ENCODE assay signal across 8 cellular contexts in genomic region chr3:132006605-132007204, GRCh38. TPM values are rescaled to one million over a fixed set of nuclear protein-coding genes. Genes with fewer than 3 reads are reported as not detected.
DNase-seq lines count a peak whose midpoint lies in the region; ATAC-seq, FAIRE-seq and TF ChIP-seq lines count a peak whose summit lies in the region.

No MANE protein-coding gene starts in this region.

- H2BK12ac ChIP-seq in trophoblast cell (ENCODE audit: low read length), result no peak overlapping the region

- H2BK120ac ChIP-seq in trophoblast cell (ENCODE audit: insufficient read depth, low read length, poor library complexity), result no peak overlapping the region

- H3K36me3 ChIP-seq in BE2C (no peaks in the 10 kb centered on the region), trophoblast cell (ENCODE audit: control insufficient read depth in 1 of 2, insufficient read depth in 2 of 2, low read length in 2 of 2) (no peaks in the 10 kb centered on the region), suprapubic skin (no peaks in the 10 kb centered on the region)

- no peak for ATAC-seq in GM21619 (IDR thresholded peaks at IDR 0.05; ENCODE audit: unreplicated experiment)

- H4K91ac ChIP-seq in trophoblast cell (ENCODE audit: low read depth, low read length), result no peak overlapping the region

- TF ChIP-seq POLR2A in GM12891 (IDR thresholded peaks at IDR 0.05; ENCODE audit: low read depth, low read length) (no peak), suprapubic skin (IDR thresholded peaks at IDR 0.05) (no peak)

- no peaks in the 10 kb centered on the region for H3K79me2 ChIP-seq in trophoblast cell (ENCODE audit: control insufficient read depth, insufficient read depth, low read length, poor library complexity)

- H3K9me3 ChIP-seq in BE2C (no peaks in the 10 kb centered on the region), trophoblast cell (ENCODE audit: insufficient read depth, low read depth, low read length) (no peaks in the 10 kb centered on the region), suprapubic skin (no peaks in the 10 kb centered on the region)

- H3K18ac ChIP-seq in trophoblast cell (ENCODE audit: low read length), result no peak overlapping the region

- no peak overlapping the region for H2AFZ ChIP-seq in trophoblast cell (ENCODE audit: insufficient read depth, low read length, poor library complexity)

- H3K4ac ChIP-seq in trophoblast cell (ENCODE audit: low read depth, low read length), result no peak overlapping the region

- no peak overlapping the region for H3K4me3 ChIP-seq in BE2C (ENCODE audit: low read depth, low read length)
- no peak overlapping the region for H3K4me3 ChIP-seq in trophoblast cell (ENCODE audit: low read depth, low read length)
- H3K4me3 ChIP-seq in suprapubic skin, result no peak overlapping the region

- WGBS in trophoblast cell (ENCODE audit: extremely low coverage, insufficient coverage, insufficient read length), result no CpG with 5 or more reads among the region's 3 CpGs
- WGBS in suprapubic skin, result 38% methylated on average over 3 of the region's 3 CpGs

- no peak overlapping the region for H3K9ac ChIP-seq in trophoblast cell (ENCODE audit: low read length)

- H2BK5ac ChIP-seq in trophoblast cell (ENCODE audit: low read depth, low read length, poor library complexity), result no peak overlapping the region

- H3K9me3 Mint-ChIP-seq in T-helper 2 cell treated with Interferon-gamma antibody and Interleukin-4, amounts not matched to agents 5 μg/mL and 100 μg/mL, for 36 hours, result no peaks in the 10 kb centered on the region

- no peaks in the 10 kb centered on the region for H3K36me3 Mint-ChIP-seq in T-helper 2 cell treated with Interferon-gamma antibody and Interleukin-4, amounts not matched to agents 5 μg/mL and 100 μg/mL, for 36 hours (ENCODE audit: low read depth)

- TF ChIP-seq CTCF in BE2C (IDR thresholded peaks at IDR 0.05; ENCODE audit: low read depth, low read length) (peak; percentile 82), suprapubic skin (IDR thresholded peaks at IDR 0.05) (peak in 1 of 2 donors; percentile 26)

- H3K79me1 ChIP-seq in trophoblast cell (ENCODE audit: low read length), result no peaks in the 10 kb centered on the region

- H3K4me2 ChIP-seq in trophoblast cell (ENCODE audit: low read length), result no peak overlapping the region

- H2AK5ac ChIP-seq in trophoblast cell (ENCODE audit: low read length), result no peak overlapping the region

- TF ChIP-seq EP300 in suprapubic skin (IDR thresholded peaks at IDR 0.05), result no peak

- H3K27ac Mint-ChIP-seq in T-helper 2 cell treated with Interferon-gamma antibody and Interleukin-4, amounts not matched to agents 5 μg/mL and 100 μg/mL, for 36 hours, result no peak overlapping the region

- DNase-seq in BE2C (peak; percentile 56), GM12891 (ENCODE audit: insufficient read length, low spot score) (no peak), NOMO-1 treated with DMSO at 0.1 percent for 48 hours (lab: John Stamatoyannopoulos, UW; ENCODE audit: unreplicated experiment) (peak; percentile 78), epithelial cell of prostate (ENCODE audit: low read depth, low spot score) (peak; percentile 5), trophoblast cell (peak; percentile 36 to 73), suprapubic skin (ENCODE audit: low spot score in 2 of 2) (no peak)
- DNase-seq in T-helper 2 cell treated with Interferon-gamma antibody and Interleukin-4, amounts not matched to agents 5 μg/mL and 100 μg/mL, for 36 hours (ENCODE audit: low spot score), result no peak

- FAIRE-seq in GM12891 (lab: Jason Lieb, UNC), result peak; percentile 54

- H3K4me3 Mint-ChIP-seq in T-helper 2 cell treated with Interferon-gamma antibody and Interleukin-4, amounts not matched to agents 5 μg/mL and 100 μg/mL, for 36 hours, result no peak overlapping the region

- no peak overlapping the region for H4K8ac ChIP-seq in trophoblast cell (ENCODE audit: low read depth, low read length)

- H3K27me3 ChIP-seq in BE2C (no peaks in the 10 kb centered on the region), trophoblast cell (ENCODE audit: insufficient read depth, low read length) (no peaks in the 10 kb centered on the region), suprapubic skin (no peaks in the 10 kb centered on the region)

- no peak overlapping the region for H3K23ac ChIP-seq in trophoblast cell (ENCODE audit: low read length)

- no peaks in the 10 kb centered on the region for H3K4me1 Mint-ChIP-seq in T-helper 2 cell treated with Interferon-gamma antibody and Interleukin-4, amounts not matched to agents 5 μg/mL and 100 μg/mL, for 36 hours (ENCODE audit: low read depth)

- no peaks in the 10 kb centered on the region for H3K27me3 Mint-ChIP-seq in T-helper 2 cell treated with Interferon-gamma antibody and Interleukin-4, amounts not matched to agents 5 μg/mL and 100 μg/mL, for 36 hours (ENCODE audit: low read depth)

- H3K27ac ChIP-seq in epithelial cell of prostate (no peak overlapping the region), trophoblast cell (ENCODE audit: low read depth, low read length) (no peak overlapping the region), suprapubic skin (no peak overlapping the region)

- H3K14ac ChIP-seq in trophoblast cell (ENCODE audit: low read length), result no peak overlapping the region

- no peak overlapping the region for H4K12ac ChIP-seq in trophoblast cell (ENCODE audit: low read depth, low read length)

- H3K4me1 ChIP-seq in BE2C, result peaks cover 16% of the 10 kb centered on the region
- H3K4me1 ChIP-seq in trophoblast cell (ENCODE audit: control insufficient read depth in 1 of 2, insufficient read depth in 2 of 2, low read length in 2 of 2), result no peaks in the 10 kb centered on the region
- H3K4me1 ChIP-seq in suprapubic skin, result no peaks in the 10 kb centered on the region

TF ChIP-seq in GM12891, 5 proteins besides CTCF, POLR2A, EP300 and RAD21:
- TF ChIP-seq TAF1 (IDR thresholded peaks at IDR 0.05; ENCODE audit: low read depth, low read length), result no peak

RNA-seq across cellular contexts. Expression of gene CPNE4, which starts 28.1 kb away (rescaled TPM):
- 26.6 TPM for polyA plus RNA-seq in BE2C (2012; ENCODE audit: insufficient read depth, insufficient read length, low read depth)
- 0.63 TPM for polyA plus RNA-seq in GM12891 (2012; ENCODE audit: low read depth, missing spikeins)
- polyA plus RNA-seq in trophoblast cell (2013), result 0.03 and 0.07 TPM in 2 replicates
- 1 to 10 TPM in 1 of 4 donors, under 1 TPM in 1, not detected in 2; 0.32 to 1.1 TPM for total RNA-seq in suprapubic skin

Comparison
In these comparisons a context has a peak if more than half of its experiments do, and no peak if none do; other contexts are left out.
1. DNase-seq: peak in BE2C (single experiment), NOMO-1 treated with DMSO at 0.1 percent for 48 hours (single experiment), epithelial cell of prostate (single experiment) and trophoblast cell (2 of 2); none in GM12891 (single experiment), suprapubic skin (0 of 2) and T-helper 2 cell treated with Interferon-gamma antibody and Interleukin-4, amounts not matched to agents 5 μg/mL and 100 μg/mL, for 36 hours (single experiment).